Comparison of ENCODE assay signal across 32 cellular contexts in genomic region chr14:32232481-32232880, GRCh38. TPM values are rescaled to one million over a fixed set of nuclear protein-coding genes. Genes with fewer than 3 reads are reported as not detected.
"Had no signal": no experiment of that assay in that cellular context is flagged by ENCODE, and none has a peak within 500 bp of the region (broad histone marks: within the 10 kb centered on the region; RNA-seq: fewer than 3 reads in every experiment).

No MANE protein-coding gene starts in this region.

- H3K4me3 Mint-ChIP-seq: central memory CD8-positive, alpha-beta T cell; memory B cell; naive B cell had no signal

- ATAC-seq: esophagus mucosa, gastroesophageal sphincter, heart left ventricle, left colon, left lobe of liver, left ventricle myocardium superior, lower lobe of right lung had no signal

- FAIRE-seq: colon, endothelial cell of umbilical vein, frontal cortex, islet of Langerhans, kidney had no signal

- H3K9me3 ChIP-seq: esophagus squamous epithelium, gastroesophageal sphincter, lower lobe of right lung had no signal

- DNase-seq: dermis blood vessel endothelial cell; dorsolateral prefrontal cortex; effector CD4-positive, alpha-beta T cell; effector memory CD4-positive, alpha-beta T cell; erythroblast; esophagus squamous epithelium; foreskin fibroblast; heart left ventricle; hippocampal formation; kidney; kidney glomerular epithelial cell; left colon; left ventricle myocardium superior; lower lobe of right lung; midbrain; naive B cell had no signal

- H3K4me3 ChIP-seq: coronary artery, dorsolateral prefrontal cortex, esophagus squamous epithelium, gastroesophageal sphincter, heart left ventricle, lower lobe of right lung had no signal

- H3K27ac Mint-ChIP-seq: memory B cell had no signal

- H3K27ac ChIP-seq: coronary artery, epithelial cell of prostate, esophagus squamous epithelium, gastroesophageal sphincter, lower lobe of right lung had no signal

- H3K36me3 Mint-ChIP-seq: memory B cell, naive B cell had no signal

- H3K27me3 Mint-ChIP-seq: memory B cell, naive B cell had no signal

- H3K4me1 ChIP-seq: lower lobe of right lung had no signal

- H3K36me3 ChIP-seq: esophagus squamous epithelium, gastroesophageal sphincter, heart left ventricle, lower lobe of right lung had no signal

- H3K27me3 ChIP-seq: dorsolateral prefrontal cortex, esophagus squamous epithelium, gastroesophageal sphincter, heart left ventricle had no signal

- H3K4me1 Mint-ChIP-seq: memory B cell, naive B cell had no signal

- H3K9me3 Mint-ChIP-seq: central memory CD8-positive, alpha-beta T cell; memory B cell had no signal

RNA-seq across cellular contexts. Expression of gene RNU6-8, which starts 29.4 kb away (rescaled TPM):
- total RNA-seq: cerebellum, dermis blood vessel endothelial cell, dorsolateral prefrontal cortex, endothelial cell of umbilical vein, esophagus mucosa, esophagus squamous epithelium, frontal cortex, gastroesophageal sphincter, heart left ventricle, kidney, left colon, left lobe of liver, left ventricle myocardium superior, lower leg skin, lower lobe of right lung, lung microvascular endothelial cell, mononuclear cell, myocyte had no signal
- polyA plus RNA-seq: endothelial cell of umbilical vein, heart left ventricle had no signal

RNA-seq across cellular contexts. Expression of gene RNU6-7, which starts 30.6 kb away (rescaled TPM):
- total RNA-seq: cerebellum, dermis blood vessel endothelial cell, dorsolateral prefrontal cortex, endothelial cell of umbilical vein, esophagus mucosa, esophagus squamous epithelium, frontal cortex, gastroesophageal sphincter, heart left ventricle, kidney, left colon, left lobe of liver, left ventricle myocardium superior, lower leg skin, lower lobe of right lung, lung microvascular endothelial cell, mononuclear cell, myocyte had no signal
- polyA plus RNA-seq: endothelial cell of umbilical vein, heart left ventricle had no signal
